ENCODE assay signal across 14 cellular contexts in the genomic region with DNA sequence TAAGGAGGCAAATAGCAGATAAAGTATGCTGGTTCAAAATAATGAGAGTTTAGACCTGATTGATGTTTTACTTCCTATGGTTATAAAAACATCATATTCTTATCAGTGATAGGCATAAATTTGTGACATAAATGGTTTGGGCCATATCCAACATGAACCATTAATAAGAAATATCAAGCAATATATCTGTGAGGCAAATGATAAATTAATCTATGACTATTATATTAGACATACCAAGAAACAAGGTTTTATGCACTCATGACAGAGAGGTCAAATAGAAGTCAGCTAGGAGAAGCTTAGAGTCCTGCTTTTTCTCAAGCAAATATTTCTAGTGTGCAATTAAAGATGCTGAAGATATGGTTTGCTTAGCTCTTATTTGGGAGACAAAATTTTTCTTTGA. TPM values are rescaled to one million over a fixed set of nuclear protein-coding genes. Genes with fewer than 3 reads are reported as not detected.
DNase-seq lines count a peak whose midpoint lies in the region; ATAC-seq, FAIRE-seq and TF ChIP-seq lines count a peak whose summit lies in the region.
"Had no signal": no experiment of that assay in that cellular context is flagged by ENCODE, and none has a peak within 500 bp of the region (broad histone marks: within the 10 kb centered on the region; RNA-seq: fewer than 3 reads in every experiment).

No MANE protein-coding gene starts in this region.

- H3K36me3 Mint-ChIP-seq in CD8-positive, alpha-beta T cell = peaks cover 2% of the 10 kb centered on the region
- peaks cover 43% of the 10 kb centered on the region for H3K36me3 Mint-ChIP-seq in activated naive CD8-positive, alpha-beta T cell treated with anti-CD3 and anti-CD28 coated beads, Interleukin-2, amount 10 ng/mL, durations not matched to agents 7 days and 5 days

- H4K20me1 ChIP-seq in keratinocyte (ENCODE audit: control insufficient read depth, extremely low read depth, insufficient read depth, low read length) = no peaks in the 10 kb centered on the region

- H3K27ac ChIP-seq in AG04450 (ENCODE audit: low read depth, low read length) (peak overlapping the region; percentile 69), keratinocyte (ENCODE audit: control insufficient read depth, insufficient read depth, low read length) (peak overlapping the region; percentile 81)
- no peak overlapping the region for H3K27ac ChIP-seq in CD8-positive, alpha-beta T cell (ENCODE audit: low read depth, low read length)

- H3K4me2 ChIP-seq in keratinocyte (ENCODE audit: control insufficient read depth, extremely low read depth, insufficient read depth, low read depth, low read length) = peak overlapping the region; percentile 91
- H3K4me2 ChIP-seq: GM23338 had no signal

- DNase-seq in AG04450 (ENCODE audit: low read depth, low spot score) = no peak
- no peak for DNase-seq in CD8-positive, alpha-beta T cell
- DNase-seq in activated naive CD8-positive, alpha-beta T cell treated with anti-CD3 and anti-CD28 coated beads, Interleukin-2, amount 10 ng/mL, durations not matched to agents 7 days and 5 days = no peak
- no peak for DNase-seq in keratinocyte (ENCODE audit: low read depth, low spot score)
- DNase-seq in NCI-H1105 treated with DMSO at 0.1 percent for 48 hours (lab: John Stamatoyannopoulos, UW) = no peak
- no peak for DNase-seq in COLO668 (lab: John Stamatoyannopoulos, UW; ENCODE audit: unreplicated experiment)
- DNase-seq in GOT3 (lab: John Stamatoyannopoulos, UW) = no peak
- DNase-seq: body of pancreas, glutamatergic neuron, NCI-H2081 had no signal

- no peaks in the 10 kb centered on the region for H3K27me3 ChIP-seq in AG04450 (ENCODE audit: control insufficient read depth, insufficient read depth, low read length)
- no peaks in the 10 kb centered on the region for H3K27me3 ChIP-seq in CD8-positive, alpha-beta T cell (ENCODE audit: insufficient read depth, low read length)
- H3K27me3 ChIP-seq in keratinocyte (ENCODE audit: control insufficient read depth, extremely low read depth, insufficient read depth, low read length) = no peaks in the 10 kb centered on the region
- H3K27me3 ChIP-seq: body of pancreas had no signal

- no peaks in the 10 kb centered on the region for H3K27me3 Mint-ChIP-seq in CD8-positive, alpha-beta T cell (ENCODE audit: low read depth)
- H3K27me3 Mint-ChIP-seq in activated naive CD8-positive, alpha-beta T cell treated with anti-CD3 and anti-CD28 coated beads, Interleukin-2, amount 10 ng/mL, durations not matched to agents 7 days and 5 days = no peaks in the 10 kb centered on the region

- H3K4me3 Mint-ChIP-seq in CD8-positive, alpha-beta T cell = no peak overlapping the region
- peak overlapping the region; percentile 21 for H3K4me3 Mint-ChIP-seq in activated naive CD8-positive, alpha-beta T cell treated with anti-CD3 and anti-CD28 coated beads, Interleukin-2, amount 10 ng/mL, durations not matched to agents 7 days and 5 days
- H3K4me3 Mint-ChIP-seq: GM23338 had no signal

- no peak for FAIRE-seq in keratinocyte (lab: Jason Lieb, UNC)
- FAIRE-seq: G401.6 had no signal

- CTCF ChIA-PET in AG04450 (lab: Charles Lee) = interaction anchor here (0.8 to 2.1 kb wide), 3 partner anchors 9 to 12 kb away, joined by 7 to 16 read pairs (median 8); partner anchors contain the start of gene SMIM3
- CTCF ChIA-PET in CD8-positive, alpha-beta T cell (lab: Charles Lee) = interaction anchor here (1.2 to 2.8 kb wide), 3 partner anchors 10 to 57 kb away, joined by 3 to 20 read pairs (median 3); partner anchors contain the start of gene SMIM3

- no peaks in the 10 kb centered on the region for H3K9me1 ChIP-seq in keratinocyte (ENCODE audit: control insufficient read depth, extremely low read depth, insufficient read depth, low read length)

- H2AFZ ChIP-seq in keratinocyte (ENCODE audit: control insufficient read depth, low read length) = no peak overlapping the region
- H2AFZ ChIP-seq: GM23338 had no signal

- dilution Hi-C loops in keratinocyte (cut with MboI; ENCODE audit: extremely low pct_ligation_motif_present, low sequenced_read_pairs) = no loop called here

- H3K9ac ChIP-seq in keratinocyte (ENCODE audit: control insufficient read depth, extremely low read depth, insufficient read depth, low read length) = no peak overlapping the region

- POLR2A ChIA-PET in AG04450 (lab: Yijun Ruan, JAX) = interaction anchor here (2.1 kb wide), 1 partner anchor 9 kb away, joined by 23 read pairs; the partner anchor contains the start of gene SMIM3
- POLR2A ChIA-PET in CD8-positive, alpha-beta T cell (lab: Charles Lee) = interaction anchor here (1.0 to 1.3 kb wide), 2 partner anchors 30 to 88 kb away, joined by 4 to 5 read pairs; partner anchors contain the start of genes DCTN4 and RBM22
- POLR2A ChIA-PET in activated naive CD8-positive, alpha-beta T cell treated with anti-CD3 and anti-CD28 coated beads, Interleukin-2, amount 10 ng/mL, durations not matched to agents 7 days and 5 days (lab: Charles Lee) = interaction anchor here (2.0 to 2.7 kb wide), 3 partner anchors 10 to 88 kb away, joined by 12 to 23 read pairs (median 12); partner anchors contain the start of genes IRGM, RBM22 and SMIM3

- peaks cover 51% of the 10 kb centered on the region for H3K4me1 Mint-ChIP-seq in CD8-positive, alpha-beta T cell (ENCODE audit: low read depth)
- H3K4me1 Mint-ChIP-seq in activated naive CD8-positive, alpha-beta T cell treated with anti-CD3 and anti-CD28 coated beads, Interleukin-2, amount 10 ng/mL, durations not matched to agents 7 days and 5 days = peaks cover 53% of the 10 kb centered on the region

- intact Hi-C loops in CD8-positive, alpha-beta T cell (cut with DNase I, micrococcal nuclease) = loop anchor here in 1 of 2 experiments (10.0 kb wide), 2 partner anchors 366 to 426 kb away; partner anchors contain the start of gene ANXA6

- H3K9me3 ChIP-seq in AG04450 (ENCODE audit: control insufficient read depth, insufficient read depth, low read length) (no peaks in the 10 kb centered on the region), keratinocyte (ENCODE audit: control insufficient read depth, low read depth, low read length) (no peaks in the 10 kb centered on the region)
- no peaks in the 10 kb centered on the region for H3K9me3 ChIP-seq in CD8-positive, alpha-beta T cell (ENCODE audit: low read length)
- H3K9me3 ChIP-seq: body of pancreas had no signal

- no peak for ATAC-seq in CD8-positive, alpha-beta T cell
- no peak for ATAC-seq in activated naive CD8-positive, alpha-beta T cell treated with anti-CD3 and anti-CD28 coated beads, Interleukin-2, amount 10 ng/mL, durations not matched to agents 7 days and 5 days (ENCODE audit: low read depth)
- no peak for ATAC-seq in HG03565 (IDR thresholded peaks at IDR 0.05; ENCODE audit: unreplicated experiment)
- ATAC-seq: body of pancreas had no signal

- no peak for TF ChIP-seq CTCF in AG04450 (IDR thresholded peaks at IDR 0.05; ENCODE audit: low read depth, low read length)
- TF ChIP-seq CTCF in CD8-positive, alpha-beta T cell (IDR thresholded peaks at IDR 0.05) = no peak
- no peak for TF ChIP-seq CTCF in keratinocyte (optimal IDR thresholded peaks at IDR 0.05 in 1 of 3, IDR thresholded peaks at IDR 0.05 in 1 of 3, conservative IDR thresholded peaks at IDR 0.05 in 1 of 3; ENCODE audit: extremely low read depth in 1 of 3, insufficient read depth in 2 of 3, low read length in 3 of 3)

- peak overlapping the region; percentile 46 for H3K27ac Mint-ChIP-seq in CD8-positive, alpha-beta T cell
- H3K27ac Mint-ChIP-seq in activated naive CD8-positive, alpha-beta T cell treated with anti-CD3 and anti-CD28 coated beads, Interleukin-2, amount 10 ng/mL, durations not matched to agents 7 days and 5 days = peak overlapping the region; percentile 69
- H3K27ac Mint-ChIP-seq: GM23338 had no signal

- no peaks in the 10 kb centered on the region for H3K36me3 ChIP-seq in CD8-positive, alpha-beta T cell (ENCODE audit: insufficient read depth, low read length)
- H3K36me3 ChIP-seq in keratinocyte (ENCODE audit: control insufficient read depth in 2 of 2, extremely low read depth in 1 of 2, insufficient read depth in 2 of 2, low read length in 2 of 2) = peaks cover 0 to 7% of the 10 kb centered on the region in 2 experiments

- H3K4me3 ChIP-seq in AG04450 (ENCODE audit: low read depth, low read length) = no peak overlapping the region
- H3K4me3 ChIP-seq in CD8-positive, alpha-beta T cell (ENCODE audit: low read depth, low read length) = no peak overlapping the region
- no peak overlapping the region for H3K4me3 ChIP-seq in keratinocyte (ENCODE audit: control insufficient read depth in 2 of 3, extremely low read depth in 1 of 3, insufficient read depth in 2 of 3, low read depth in 1 of 3, low read length in 3 of 3)
- H3K4me3 ChIP-seq: body of pancreas, GM23338 had no signal

- H3K4me1 ChIP-seq in CD8-positive, alpha-beta T cell (ENCODE audit: insufficient read depth, low read length) = peaks cover 20% of the 10 kb centered on the region
- peaks cover 36% of the 10 kb centered on the region for H3K4me1 ChIP-seq in keratinocyte (ENCODE audit: control insufficient read depth, extremely low read depth, insufficient read depth, low read length)

- peaks cover 72% of the 10 kb centered on the region for H3K79me2 ChIP-seq in keratinocyte (ENCODE audit: control insufficient read depth, insufficient read depth, low read length)

- no peaks in the 10 kb centered on the region for H3K9me3 Mint-ChIP-seq in CD8-positive, alpha-beta T cell
- peaks cover 9% of the 10 kb centered on the region for H3K9me3 Mint-ChIP-seq in activated naive CD8-positive, alpha-beta T cell treated with anti-CD3 and anti-CD28 coated beads, Interleukin-2, amount 10 ng/mL, durations not matched to agents 7 days and 5 days

RNA-seq across cellular contexts. Expression of gene SMIM3, which starts 10.4 kb away (rescaled TPM):
- polyA plus RNA-seq in AG04450 (2011; rRNA removed) = 34.3 and 36.3 TPM in 2 replicates
- polyA minus RNA-seq in AG04450 (2011; rRNA and poly(A)+ RNA removed) = 12.7 and 15.3 TPM in 2 replicates
- total RNA-seq in CD8-positive, alpha-beta T cell = 1 to 10 TPM; 4.6 to 4.9 TPM
- 10 to 100 TPM; 15.7 to 16.8 TPM for total RNA-seq in activated naive CD8-positive, alpha-beta T cell treated with anti-CD3 and anti-CD28 coated beads, Interleukin-2, amount 10 ng/mL, durations not matched to agents 7 days and 5 days
- polyA plus RNA-seq in keratinocyte = 21.1 to 37.0 TPM (median 29.7 TPM) in 3 replicates
- polyA plus RNA-seq in keratinocyte (2011; ENCODE audit: low read depth) = 18.5 TPM
- polyA plus RNA-seq in keratinocyte (2011; cell fraction: cytosol; rRNA removed) = 32.6 and 36.5 TPM in 2 replicates
- polyA plus RNA-seq in keratinocyte (2011; cell fraction: nucleus; rRNA removed) = 15.8 and 17.0 TPM in 2 replicates
- polyA plus RNA-seq in keratinocyte (2012; ENCODE audit: low replicate concordance) = 19.2 TPM in 2 replicates
- 11.4 to 14.1 TPM (median 12.1 TPM) in 3 replicates for polyA minus RNA-seq in keratinocyte
- 12.9 TPM for polyA minus RNA-seq in keratinocyte (2011; cell fraction: cytosol; rRNA and poly(A)+ RNA removed)
- 3.0 and 4.4 TPM in 2 replicates for polyA minus RNA-seq in keratinocyte (2011; cell fraction: nucleus; rRNA and poly(A)+ RNA removed)

RNA-seq across cellular contexts. Expression of gene DCTN4, which starts 30.2 kb away (rescaled TPM):
- polyA plus RNA-seq in AG04450 (2011; rRNA removed) (54.6 and 61.1 TPM in 2 replicates), keratinocyte (37.7 to 46.4 TPM (median 44.3 TPM) in 3 replicates)
- polyA minus RNA-seq in AG04450 (2011; rRNA and poly(A)+ RNA removed) = 76.5 TPM in 2 replicates
- 100 to 1,000 TPM; 117 to 121 TPM for total RNA-seq in CD8-positive, alpha-beta T cell
- 10 to 100 TPM; 43.2 to 43.3 TPM for total RNA-seq in activated naive CD8-positive, alpha-beta T cell treated with anti-CD3 and anti-CD28 coated beads, Interleukin-2, amount 10 ng/mL, durations not matched to agents 7 days and 5 days
- 32.4 TPM for polyA plus RNA-seq in keratinocyte (2011; ENCODE audit: low read depth)
- polyA plus RNA-seq in keratinocyte (2011; cell fraction: cytosol; rRNA removed) = 42.2 and 56.1 TPM in 2 replicates
- polyA plus RNA-seq in keratinocyte (2011; cell fraction: nucleus; rRNA removed) = 48.2 and 48.7 TPM in 2 replicates
- polyA plus RNA-seq in keratinocyte (2012; ENCODE audit: low replicate concordance) = 19.1 and 26.3 TPM in 2 replicates
- 55.7 to 69.8 TPM (median 68.1 TPM) in 3 replicates for polyA minus RNA-seq in keratinocyte
- polyA minus RNA-seq in keratinocyte (2011; cell fraction: cytosol; rRNA and poly(A)+ RNA removed) = 32.0 TPM
- polyA minus RNA-seq in keratinocyte (2011; cell fraction: nucleus; rRNA and poly(A)+ RNA removed) = 35.3 and 58.6 TPM in 2 replicates

RNA-seq across cellular contexts. Expression of gene IRGM, which starts 57.3 kb away (rescaled TPM):
- not detected in 2 replicates for polyA plus RNA-seq in AG04450 (2011; rRNA removed)
- not detected in 2 replicates for polyA minus RNA-seq in AG04450 (2011; rRNA and poly(A)+ RNA removed)
- total RNA-seq in CD8-positive, alpha-beta T cell = 1 to 10 TPM; 1.7 to 2.3 TPM
- total RNA-seq in activated naive CD8-positive, alpha-beta T cell treated with anti-CD3 and anti-CD28 coated beads, Interleukin-2, amount 10 ng/mL, durations not matched to agents 7 days and 5 days = 1 to 10 TPM; 4.4 to 4.6 TPM
- polyA plus RNA-seq in keratinocyte = 0.07 TPM in 1 of 3 replicates, not detected in the others
- polyA plus RNA-seq in keratinocyte (2011; ENCODE audit: low read depth) = not detected
- polyA plus RNA-seq in keratinocyte (2011; cell fraction: cytosol; rRNA removed) = not detected in 2 replicates
- not detected in 2 replicates for polyA plus RNA-seq in keratinocyte (2011; cell fraction: nucleus; rRNA removed)
- polyA plus RNA-seq in keratinocyte (2012; ENCODE audit: low replicate concordance) = not detected in 2 replicates
- not detected in 3 replicates for polyA minus RNA-seq in keratinocyte
- polyA minus RNA-seq in keratinocyte (2011; cell fraction: cytosol; rRNA and poly(A)+ RNA removed) = not detected
- polyA minus RNA-seq in keratinocyte (2011; cell fraction: nucleus; rRNA and poly(A)+ RNA removed) = not detected in 2 replicates
- total RNA-seq: body of pancreas, GM23338 had no signal
- polyA plus RNA-seq: GM23338, neural cell had no signal
